In the genomic region with DNA sequence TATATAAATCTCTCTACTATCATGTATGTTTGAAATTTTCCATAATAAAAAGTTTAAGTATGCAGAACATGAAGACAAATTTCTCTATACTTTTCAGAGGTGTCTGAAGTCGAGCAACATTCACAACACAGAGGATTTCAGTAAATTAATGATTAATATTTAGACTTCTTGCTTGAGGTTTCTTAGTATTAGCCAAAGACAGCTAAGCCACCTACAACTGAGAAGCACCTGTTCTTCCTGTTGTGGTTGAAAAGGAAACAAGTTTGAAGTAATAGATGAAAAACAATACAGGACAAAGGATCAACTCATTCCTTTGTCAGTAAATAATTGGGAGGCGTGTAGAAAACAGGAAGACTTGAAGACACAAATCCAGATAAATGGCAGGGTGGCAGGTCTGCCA, we compare ENCODE assay signal across 17 cellular contexts. TPM values are rescaled to one million over a fixed set of nuclear protein-coding genes. Genes with fewer than 3 reads are reported as not detected.
A peak's percentile ranks its signal among the peaks of the same experiment; 100 is the strongest.
DNase-seq lines count a peak whose midpoint lies in the region; ATAC-seq and TF ChIP-seq lines count a peak whose summit lies in the region.
"Had no signal": no experiment of that assay in that cellular context is flagged by ENCODE, and none has a peak within 500 bp of the region (broad histone marks: within the 10 kb centered on the region; RNA-seq: fewer than 3 reads in every experiment).

No MANE protein-coding gene starts in this region.

- CTCF ChIA-PET in activated naive CD4-positive, alpha-beta T cell treated with anti-CD3 and anti-CD28 coated beads for 36 hours (lab: Charles Lee): interaction anchor here (0.7 kb wide), 1 partner anchor 1957 kb away, joined by 3 read pairs; no protein-coding TSS in a partner anchor

- DNase-seq in activated naive CD4-positive, alpha-beta T cell treated with anti-CD3 and anti-CD28 coated beads for 36 hours: no peak
- DNase-seq in NCI-H345 (lab: John Stamatoyannopoulos, UW): no peak
- DNase-seq in HFFc6: no peak
- DNase-seq in activated CD8-positive, alpha-beta memory T cell treated with anti-CD3 and anti-CD28 coated beads for 24 hours: no peak
- DNase-seq: CD4-positive, alpha-beta memory T cell; foreskin fibroblast; left lung; NCI-H1048; stimulated activated CD4-positive, alpha-beta T cell treated with anti-CD3 and anti-CD28 coated beads, Interleukin-4, amount 100 ng/mL, for 4 hours; transverse colon had no signal

- H3K9me3 Mint-ChIP-seq in activated naive CD4-positive, alpha-beta T cell treated with anti-CD3 and anti-CD28 coated beads for 36 hours: no peaks in the 10 kb centered on the region
- H3K9me3 Mint-ChIP-seq in HFFc6: no peaks in the 10 kb centered on the region
- H3K9me3 Mint-ChIP-seq: activated naive CD4-positive, alpha-beta T cell treated with anti-CD3 and anti-CD28 coated beads, Interleukin-2, amount 50 U/mL, for 72 hours had no signal

- no peak overlapping the region for H3K27ac Mint-ChIP-seq in activated naive CD4-positive, alpha-beta T cell treated with anti-CD3 and anti-CD28 coated beads for 36 hours
- H3K27ac Mint-ChIP-seq in HFFc6: no peak overlapping the region
- H3K27ac Mint-ChIP-seq: activated naive CD4-positive, alpha-beta T cell treated with anti-CD3 and anti-CD28 coated beads, Interleukin-2, amount 50 U/mL, for 72 hours; IgD-negative memory B cell had no signal

- H3K36me3 Mint-ChIP-seq in activated naive CD4-positive, alpha-beta T cell treated with anti-CD3 and anti-CD28 coated beads for 36 hours (ENCODE audit: low read depth): no peaks in the 10 kb centered on the region
- H3K36me3 Mint-ChIP-seq in HFFc6 (ENCODE audit: low read depth): no peaks in the 10 kb centered on the region
- H3K36me3 Mint-ChIP-seq: activated naive CD4-positive, alpha-beta T cell treated with anti-CD3 and anti-CD28 coated beads, Interleukin-2, amount 50 U/mL, for 72 hours; CD4-positive, alpha-beta memory T cell; IgD-negative memory B cell had no signal

- intact Hi-C loops in activated naive CD4-positive, alpha-beta T cell treated with anti-CD3 and anti-CD28 coated beads for 36 hours (cut with micrococcal nuclease): no loop called here

- no peaks in the 10 kb centered on the region for H3K27me3 Mint-ChIP-seq in activated naive CD4-positive, alpha-beta T cell treated with anti-CD3 and anti-CD28 coated beads for 36 hours (ENCODE audit: low read depth)
- peaks cover 7% of the 10 kb centered on the region for H3K27me3 Mint-ChIP-seq in HFFc6 (ENCODE audit: insufficient read depth)
- H3K27me3 Mint-ChIP-seq: CD4-positive, alpha-beta memory T cell; IgD-negative memory B cell had no signal

- no peak for TF ChIP-seq CTCF in HFFc6 (IDR thresholded peaks at IDR 0.05)

- H3K4me3 Mint-ChIP-seq in activated naive CD4-positive, alpha-beta T cell treated with anti-CD3 and anti-CD28 coated beads for 36 hours: no peak overlapping the region
- no peak overlapping the region for H3K4me3 Mint-ChIP-seq in HFFc6
- H3K4me3 Mint-ChIP-seq: CD4-positive, alpha-beta memory T cell; IgD-negative memory B cell had no signal

- peaks cover 10% of the 10 kb centered on the region for H3K4me1 Mint-ChIP-seq in activated naive CD4-positive, alpha-beta T cell treated with anti-CD3 and anti-CD28 coated beads for 36 hours (ENCODE audit: low read depth)
- no peaks in the 10 kb centered on the region for H3K4me1 Mint-ChIP-seq in HFFc6 (ENCODE audit: low read depth)
- H3K4me1 Mint-ChIP-seq: IgD-negative memory B cell had no signal

- peak; percentile 86 for ATAC-seq in GM18517 (IDR thresholded peaks at IDR 0.05; ENCODE audit: unreplicated experiment)
- peak; percentile 79 for ATAC-seq in GM19468 (IDR thresholded peaks at IDR 0.05; ENCODE audit: extremely low read depth, unreplicated experiment)
- peak; percentile 84 for ATAC-seq in HG02759 (IDR thresholded peaks at IDR 0.05; ENCODE audit: unreplicated experiment)
- ATAC-seq in HG03442 (IDR thresholded peaks at IDR 0.05; ENCODE audit: unreplicated experiment): peak; percentile 42
- ATAC-seq: activated CD4-positive, CD25-positive, alpha-beta regulatory T cell treated with anti-CD3 and anti-CD28 coated beads, Interleukin-2, amount 50 U/mL, for 24 hours; activated naive CD4-positive, alpha-beta T cell treated with anti-CD3 and anti-CD28 coated beads, Interleukin-2, amount 50 U/mL, for 72 hours; left lung had no signal

RNA-seq across cellular contexts. Expression of a gene that starts 21.1 kb away (rescaled TPM):
- total RNA-seq in activated naive CD4-positive, alpha-beta T cell treated with anti-CD3 and anti-CD28 coated beads for 36 hours: 10 to 100 TPM; 11.4 to 11.8 TPM
- 10 to 100 TPM in 3 of 6 experiments, 1 to 10 TPM in 3; 7.3 to 11.3 (median 9.8) TPM for total RNA-seq in HFFc6 (2021; fragmentation: NEBNext Ultra II Directional; extraction: Animal tissue kit (Norgen Biotek cat#: 25700))
